8 cellular contexts compared by ENCODE assay signal in genomic region chr7:15686209-15686956, GRCh38. TPM values are rescaled to one million over a fixed set of nuclear protein-coding genes. Genes with fewer than 3 reads are reported as not detected.
DNase-seq lines count a peak whose midpoint lies in the region; ATAC-seq and TF ChIP-seq lines count a peak whose summit lies in the region.

Gene MEOX2 (minus strand): TSS chr7:15686683. CDS start chr7:15686402, 281 bp downstream.

- H3K4me1 ChIP-seq in thoracic aorta (ENCODE audit: control insufficient read depth in 1 of 2, low read depth in 2 of 2) = peaks cover 4 to 18% of the 10 kb centered on the region in 2 donors

- peaks cover 81% of the 10 kb centered on the region for H3K27me3 ChIP-seq in MG63
- H3K27me3 ChIP-seq in thoracic aorta (replicated peaks; ENCODE audit: insufficient read depth) = no peaks in the 10 kb centered on the region

- H3K4me3 ChIP-seq in MG63 (peak within 1 kb of the TSS; percentile 22; the same call in 1 of the 2 replicates), lower leg skin (ENCODE audit: low read depth, poor library complexity, severe bottlenecking) (peak within 1 kb of the TSS; percentile 71), thoracic aorta (peak within 1 kb of the TSS; percentile 83)

- no peak for TF ChIP-seq POLR2A in lower leg skin (IDR thresholded peaks at IDR 0.05)

- WGBS in lower leg skin, 2 donors = 1 to 2% methylated on average over 36 of the region's 36 CpGs

- intact Hi-C loops in lower leg skin (cut with DNase I; ENCODE audit: low total_unique reads) = no loop called here

- H3K27ac ChIP-seq in thoracic aorta = peak within 1 kb of the TSS; percentile 59 to 63

- TF ChIP-seq CTCF in lower leg skin (IDR thresholded peaks at IDR 0.05) (no peak), thoracic aorta (IDR thresholded peaks at IDR 0.05) (no peak)

- ATAC-seq in thoracic aorta (ENCODE audit: insufficient number of reproducible peaks, low FRiP score, low read depth) (peak; percentile 45), HG02884 (IDR thresholded peaks at IDR 0.05; ENCODE audit: unreplicated experiment) (no peak)

- H3K9me3 ChIP-seq in MG63 (no peaks in the 10 kb centered on the region), thoracic aorta (no peaks in the 10 kb centered on the region)

- H3K36me3 ChIP-seq in MG63 (no peaks in the 10 kb centered on the region), thoracic aorta (no peaks in the 10 kb centered on the region)

- DNase-seq in MG63 = peak; percentile 56
- peak; percentile 67 for DNase-seq in ecto neural progenitor cell (ENCODE audit: low spot score)
- peak; percentile 62 to 94 for DNase-seq in lower leg skin (ENCODE audit: low spot score in 2 of 2)
- no peak for DNase-seq in thoracic aorta (ENCODE audit: low spot score)
- DNase-seq in stimulated activated CD4-positive, alpha-beta T cell treated with anti-CD3 and anti-CD28 coated beads, Interleukin-4, amount 100 ng/mL, for 1 hour = no peak
- no peak for DNase-seq in NCI-H2227 treated with DMSO at 0.1 percent for 48 hours (lab: John Stamatoyannopoulos, UW)
- DNase-seq in T-helper 2 cell = no peak

RNA-seq across cellular contexts. Expression of gene MEOX2, which starts in this region (rescaled TPM):
- total RNA-seq in MG63 (2014; rRNA removed; shearing (Covaris generic); ENCODE audit: low replicate concordance) = not detected in 2 replicates
- total RNA-seq in lower leg skin (1 to 10 TPM; 3.2 to 5.0 (median 4.1) TPM), thoracic aorta (1 to 10 TPM; 9.5 to 9.9 TPM)

Comparison
In these comparisons a context has a peak if more than half of its experiments do, and no peak if none do; other contexts are left out.
1. Peak in DNase-seq and H3K4me3 ChIP-seq in MG63; RNA of the gene not detected or under 1 TPM.
2. DNase-seq: peak in ecto neural progenitor cell (single experiment) and lower leg skin (2 of 2); none in thoracic aorta (single experiment), stimulated activated CD4-positive, alpha-beta T cell treated with anti-CD3 and anti-CD28 coated beads, Interleukin-4, amount 100 ng/mL, for 1 hour (single experiment), NCI-H2227 treated with DMSO at 0.1 percent for 48 hours (single experiment) and T-helper 2 cell (0 of 5).
3. H3K4me3 ChIP-seq: peak in every context shown above with its lines; median percentile 83 in thoracic aorta; 71 in lower leg skin; 22 in MG63.